31 cellular contexts compared by ENCODE assay signal in genomic region chr14:30630248-30630647, GRCh38.
"Had no signal": no experiment of that assay in that cellular context is flagged by ENCODE, and none has a peak within 500 bp of the region (broad histone marks: within the 10 kb centered on the region; RNA-seq: fewer than 3 reads in every experiment).

No MANE protein-coding gene starts in this region.

- H3K4me1 ChIP-seq: parathyroid adenoma, testis, uterus had no signal

- ATAC-seq: naive thymus-derived CD8-positive, alpha-beta T cell; natural killer cell treated with Interleukin-12 subunit alpha and Interleukin-12 subunit beta and Interleukin-15 and Interleukin-18, amount 100 ng/mL, for 72 hours; psoas muscle; right cardiac atrium; sciatic nerve; stimulated activated memory B cell treated with anti-CD40 and anti-IgM and Interleukin-4, amounts not matched to agents 10 μg/mL and 1 μg/mL and 100 μg/mL, for 72 hours; stimulated activated naive CD8-positive, alpha-beta T cell treated with anti-CD3 and anti-CD28 coated beads, Interleukin-15, amount 100 ng/mL, for 72 hours; stimulated activated naive CD8-positive, alpha-beta T cell treated with anti-CD3 and anti-CD28 coated beads, Interleukin-15, Interleukin-2, amounts not matched to agents 100 U/mL and 50 U/mL, for 24 hours; upper lobe of right lung had no signal

- H3K4me3 ChIP-seq: ovary, psoas muscle, skin epidermis, smooth muscle cell, spleen, suprapubic skin, testis, tibial artery, transverse colon, upper lobe of right lung, uterus had no signal

- DNase-seq: naive thymus-derived CD8-positive, alpha-beta T cell; nephron progenitor cell; occipital lobe; ovary; psoas muscle; spleen; stimulated activated CD4-positive, alpha-beta T cell treated with anti-CD3 and anti-CD28 coated beads, Interleukin-12 subunit alpha, Interleukin-12 subunit beta, amount 100 ng/mL, for 4 hours; stimulated activated CD4-positive, alpha-beta T cell treated with anti-CD3 and anti-CD28 coated beads, Interleukin-1b, Interleukin-23, amount 100 ng/mL, for 48 hours; stimulated activated CD4-positive, alpha-beta T cell treated with anti-CD3 and anti-CD28 coated beads, Interleukin-4, amount 100 ng/mL, for 1 hour; stimulated activated CD4-positive, alpha-beta T cell treated with anti-CD3 and anti-CD28 coated beads, Interleukin-4, amount 100 ng/mL, for 4 hours; stimulated activated CD8-positive, alpha-beta memory T cell treated with anti-CD3 and anti-CD28 coated beads, Interleukin-4, amount 100 ng/mL, for 48 hours; stimulated activated naive CD4-positive, alpha-beta T cell; stimulated activated naive CD8-positive, alpha-beta T cell treated with anti-CD3 and anti-CD28 coated beads, Interleukin-15, amount 100 ng/mL, for 72 hours; stimulated activated naive CD8-positive, alpha-beta T cell treated with anti-CD3 and anti-CD28 coated beads, Interleukin-15, Interleukin-2, amounts not matched to agents 100 U/mL and 50 U/mL, for 24 hours; substantia nigra; testis; tibial artery; transverse colon; upper lobe of right lung; uterus had no signal

- H3K4me2 ChIP-seq: smooth muscle cell had no signal

- H3K27me3 ChIP-seq: ovary, spleen, suprapubic skin, testis, tibial artery, transverse colon, upper lobe of right lung, uterus had no signal

- H3K4me3 Mint-ChIP-seq: naive thymus-derived CD8-positive, alpha-beta T cell; natural killer cell treated with Interleukin-12 subunit alpha and Interleukin-12 subunit beta and Interleukin-15 and Interleukin-18, amount 100 ng/mL, for 72 hours; nephron progenitor cell; neural crest cell; stimulated activated memory B cell treated with anti-CD40 and anti-IgM and Interleukin-4, amounts not matched to agents 10 μg/mL and 1 μg/mL and 100 μg/mL, for 72 hours; stimulated activated naive CD8-positive, alpha-beta T cell treated with anti-CD3 and anti-CD28 coated beads, Interleukin-15, amount 100 ng/mL, for 72 hours; type B pancreatic cell had no signal

- H3K27me3 Mint-ChIP-seq: naive thymus-derived CD8-positive, alpha-beta T cell; natural killer cell treated with Interleukin-12 subunit alpha and Interleukin-12 subunit beta and Interleukin-15 and Interleukin-18, amount 100 ng/mL, for 72 hours; progenitor cell of endocrine pancreas; stimulated activated memory B cell treated with anti-CD40 and anti-IgM and Interleukin-4, amounts not matched to agents 10 μg/mL and 1 μg/mL and 100 μg/mL, for 72 hours; stimulated activated naive CD8-positive, alpha-beta T cell treated with anti-CD3 and anti-CD28 coated beads, Interleukin-15, amount 100 ng/mL, for 72 hours; type B pancreatic cell had no signal

- H2AFZ ChIP-seq: parathyroid adenoma had no signal

- H3K9me3 ChIP-seq: ovary, psoas muscle, spleen, suprapubic skin, testis, tibial artery, transverse colon, upper lobe of right lung, uterus had no signal

- H3K27ac Mint-ChIP-seq: naive thymus-derived CD8-positive, alpha-beta T cell; natural killer cell treated with Interleukin-12 subunit alpha and Interleukin-12 subunit beta and Interleukin-15 and Interleukin-18, amount 100 ng/mL, for 72 hours; nephron progenitor cell; progenitor cell of endocrine pancreas; stimulated activated memory B cell treated with anti-CD40 and anti-IgM and Interleukin-4, amounts not matched to agents 10 μg/mL and 1 μg/mL and 100 μg/mL, for 72 hours; stimulated activated naive CD8-positive, alpha-beta T cell treated with anti-CD3 and anti-CD28 coated beads, Interleukin-15, amount 100 ng/mL, for 72 hours; type B pancreatic cell had no signal

- H3K9me3 Mint-ChIP-seq: naive thymus-derived CD8-positive, alpha-beta T cell; natural killer cell treated with Interleukin-12 subunit alpha and Interleukin-12 subunit beta and Interleukin-15 and Interleukin-18, amount 100 ng/mL, for 72 hours; nephron progenitor cell; neural crest cell; stimulated activated memory B cell treated with anti-CD40 and anti-IgM and Interleukin-4, amounts not matched to agents 10 μg/mL and 1 μg/mL and 100 μg/mL, for 72 hours; stimulated activated naive CD8-positive, alpha-beta T cell treated with anti-CD3 and anti-CD28 coated beads, Interleukin-15, amount 100 ng/mL, for 72 hours; type B pancreatic cell had no signal

- H3K36me3 ChIP-seq: ovary, uterus had no signal

- H3K9ac ChIP-seq: parathyroid adenoma had no signal

- H3K27ac ChIP-seq: ovary, parathyroid adenoma, psoas muscle, skin epidermis, spleen, suprapubic skin, testis, tibial artery, transverse colon, upper lobe of right lung, uterus had no signal

- H3K4me1 Mint-ChIP-seq: neural crest cell had no signal
